Comparison of ENCODE assay signal across 10 cellular contexts in the genomic region with DNA sequence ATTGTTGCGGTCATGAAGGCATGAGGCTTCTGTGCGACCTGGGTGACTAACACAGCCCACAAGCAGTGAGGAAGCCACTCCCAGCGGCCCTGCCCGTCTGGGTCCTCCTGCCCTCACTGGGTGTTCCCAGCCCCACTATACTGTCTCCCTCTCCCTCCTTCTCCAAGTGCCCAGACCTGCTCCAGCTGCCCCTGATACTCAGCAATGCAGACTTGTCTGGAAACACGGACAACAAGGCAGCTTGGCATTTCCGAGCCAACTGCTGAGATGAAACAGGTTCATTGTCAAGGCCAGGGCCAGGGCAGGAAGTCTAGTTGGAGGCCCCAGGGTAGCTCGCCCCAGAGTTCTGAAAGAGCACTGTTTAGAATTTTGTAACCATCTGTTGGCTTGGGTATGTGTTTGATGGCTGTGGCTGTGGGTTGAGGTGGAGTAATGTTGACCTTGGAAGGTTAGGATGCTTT.
DNase-seq lines count a peak whose midpoint lies in the region; ATAC-seq and TF ChIP-seq lines count a peak whose summit lies in the region.
"Had no signal": no experiment of that assay in that cellular context is flagged by ENCODE, and none has a peak within 500 bp of the region (broad histone marks: within the 10 kb centered on the region; RNA-seq: fewer than 3 reads in every experiment).

No MANE protein-coding gene starts in this region.

- CTCF ChIA-PET in activated CD8-positive, alpha-beta T cell treated with anti-CD3 and anti-CD28 coated beads for 36 hours (lab: Charles Lee): interaction anchor here (1.9 to 2.4 kb wide), 2 partner anchors 68 to 131 kb away, joined by 5 to 9 read pairs; no protein-coding TSS in a partner anchor

- POLR2A ChIA-PET in activated CD8-positive, alpha-beta T cell treated with anti-CD3 and anti-CD28 coated beads for 36 hours (lab: Charles Lee): interaction anchor here (1.4 kb wide), 1 partner anchor 8 kb away, joined by 4 read pairs; no protein-coding TSS in a partner anchor

- intact Hi-C loops in activated CD8-positive, alpha-beta T cell treated with anti-CD3 and anti-CD28 coated beads for 36 hours (cut with micrococcal nuclease): no loop called here
- intact Hi-C loops in left ventricle myocardium superior (cut with micrococcal nuclease): no loop called here

- DNase-seq in stimulated activated CD4-positive, alpha-beta T cell treated with anti-CD3 and anti-CD28 coated beads, Interleukin-4, amount 100 ng/mL, for 1 hour: peak; percentile 19
- no peak for DNase-seq in stimulated activated CD4-positive, alpha-beta T cell treated with anti-CD3 and anti-CD28 coated beads, Interleukin-4, amount 100 ng/mL, for 24 hours
- DNase-seq in activated CD8-positive, alpha-beta T cell treated with anti-CD3 and anti-CD28 coated beads for 36 hours: peak; percentile 58
- DNase-seq in left ventricle myocardium superior (peak; percentile 48), medulla oblongata (ENCODE audit: extremely low spot score) (no peak)
- DNase-seq: occipital lobe had no signal

- peaks cover 8% of the 10 kb centered on the region for H3K27me3 Mint-ChIP-seq in activated CD8-positive, alpha-beta T cell treated with anti-CD3 and anti-CD28 coated beads for 36 hours

- H3K4me1 Mint-ChIP-seq in activated CD8-positive, alpha-beta T cell treated with anti-CD3 and anti-CD28 coated beads for 36 hours (ENCODE audit: low read depth): peaks cover 36% of the 10 kb centered on the region

- ATAC-seq in activated CD8-positive, alpha-beta T cell treated with anti-CD3 and anti-CD28 coated beads for 36 hours: peak; percentile 80
- ATAC-seq in left ventricle myocardium superior (peak; percentile 24), HG03521 (IDR thresholded peaks at IDR 0.05; ENCODE audit: unreplicated experiment) (no peak), HG02763 (IDR thresholded peaks at IDR 0.05; ENCODE audit: unreplicated experiment) (no peak), GM21717 (IDR thresholded peaks at IDR 0.05; ENCODE audit: unreplicated experiment) (no peak)

- no peaks in the 10 kb centered on the region for H3K36me3 Mint-ChIP-seq in activated CD8-positive, alpha-beta T cell treated with anti-CD3 and anti-CD28 coated beads for 36 hours (ENCODE audit: low read depth)

- TF ChIP-seq CTCF in activated CD8-positive, alpha-beta T cell treated with anti-CD3 and anti-CD28 coated beads for 36 hours (IDR thresholded peaks at IDR 0.05): no peak

- peak overlapping the region; percentile 32 for H3K27ac Mint-ChIP-seq in activated CD8-positive, alpha-beta T cell treated with anti-CD3 and anti-CD28 coated beads for 36 hours
- H3K27ac Mint-ChIP-seq: activated naive CD8-positive, alpha-beta T cell had no signal

- H3K4me3 Mint-ChIP-seq in activated CD8-positive, alpha-beta T cell treated with anti-CD3 and anti-CD28 coated beads for 36 hours: no peak overlapping the region
- H3K4me3 Mint-ChIP-seq: activated naive CD8-positive, alpha-beta T cell had no signal

- H3K9me3 Mint-ChIP-seq in activated CD8-positive, alpha-beta T cell treated with anti-CD3 and anti-CD28 coated beads for 36 hours: no peaks in the 10 kb centered on the region

Comparison
In these comparisons a context has a peak if more than half of its experiments do, and no peak if none do; other contexts are left out.
1. DNase-seq: peak in stimulated activated CD4-positive, alpha-beta T cell treated with anti-CD3 and anti-CD28 coated beads, Interleukin-4, amount 100 ng/mL, for 1 hour (single experiment), activated CD8-positive, alpha-beta T cell treated with anti-CD3 and anti-CD28 coated beads for 36 hours (single experiment) and left ventricle myocardium superior (single experiment); none in stimulated activated CD4-positive, alpha-beta T cell treated with anti-CD3 and anti-CD28 coated beads, Interleukin-4, amount 100 ng/mL, for 24 hours (single experiment) and medulla oblongata (single experiment).
2. ATAC-seq: peak in activated CD8-positive, alpha-beta T cell treated with anti-CD3 and anti-CD28 coated beads for 36 hours (single experiment) and left ventricle myocardium superior (single experiment); none in HG03521 (single experiment), HG02763 (single experiment) and GM21717 (single experiment).